11 cellular contexts compared by ENCODE assay signal in genomic region chr5:140834439-140835008, GRCh38. TPM values are rescaled to one million over a fixed set of nuclear protein-coding genes. Genes with fewer than 3 reads are reported as not detected.
DNase-seq lines count a peak whose midpoint lies in the region; ATAC-seq, FAIRE-seq and TF ChIP-seq lines count a peak whose summit lies in the region.
"Not testable (repeated sequence)": the region's sequence is repeated elsewhere in the genome, so short reads cannot be mapped to it uniquely, and the experiment has no call there.
"Had no signal": no experiment of that assay in that cellular context is flagged by ENCODE, and none has a peak within 500 bp of the region (broad histone marks: within the 10 kb centered on the region; RNA-seq: fewer than 3 reads in every experiment).

No MANE protein-coding gene starts in this region.

- not testable (repeated sequence) for H3K9ac ChIP-seq in GM23248; NT2/D1 (ENCODE audit: insufficient read length, low read depth); astrocyte (ENCODE audit: low read length); endodermal cell (ENCODE audit: extremely low read depth, low read length, poor library complexity, severe bottlenecking)

- H3K9me2 ChIP-seq in GM23248 (ENCODE audit: insufficient read depth), result not testable (repeated sequence)

- not testable (repeated sequence) for H3F3A ChIP-seq in GM23248 (ENCODE audit: insufficient read depth)

- H3K4me3 ChIP-seq in GM23248, result peak overlapping the region; percentile 9; the same call in 1 of the 2 replicates
- H3K4me3 ChIP-seq in NT2/D1 (ENCODE audit: insufficient read length, low read depth), result peak overlapping the region; percentile 43
- not testable (repeated sequence) for H3K4me3 ChIP-seq in astrocyte (ENCODE audit: insufficient read depth, low read depth, low read length); endodermal cell (ENCODE audit: low read length)
- H3K4me3 ChIP-seq in fibroblast of villous mesenchyme (ENCODE audit: low read depth, low read length), result peak overlapping the region; percentile 33
- peak overlapping the region; percentile 46 for H3K4me3 ChIP-seq in osteoblast (ENCODE audit: insufficient read depth, low read length)

- FAIRE-seq in astrocyte (lab: Jason Lieb, UNC), result not testable (repeated sequence)

- not testable (repeated sequence) for H3K27ac ChIP-seq in GM23248; astrocyte (ENCODE audit: low read depth, low read length); endodermal cell (ENCODE audit: low read depth, low read length); osteoblast (ENCODE audit: low read depth, low read length)

- not testable (repeated sequence) for ATAC-seq in stimulated activated naive B cell treated with anti-CD40 and anti-IgM and Interleukin-4, amounts not matched to agents 10 μg/mL and 1 μg/mL and 100 μg/mL, for 72 hours (replicated peaks)

- H3K36me3 ChIP-seq in GM23248 (ENCODE audit: low read depth); NT2/D1 (ENCODE audit: insufficient read depth, insufficient read length, low read length); astrocyte (ENCODE audit: insufficient read depth, low read length); endodermal cell (ENCODE audit: control insufficient read depth, insufficient read depth, low read length); osteoblast (ENCODE audit: insufficient read depth, low read length): not testable (repeated sequence)

- DNase-seq in GM23248; NT2/D1 (ENCODE audit: low read depth, low spot score); astrocyte (ENCODE audit: low read depth); endodermal cell; fibroblast of villous mesenchyme (ENCODE audit: low read depth); osteoblast (ENCODE audit: insufficient read length, low spot score, missing footprints); stimulated activated naive B cell treated with anti-CD40 and anti-IgM and Interleukin-4, amounts not matched to agents 10 μg/mL and 1 μg/mL and 100 μg/mL, for 72 hours: not testable (repeated sequence)

- not testable (repeated sequence) for TF ChIP-seq CTCF in astrocyte (IDR thresholded peaks at IDR 0.05; ENCODE audit: insufficient read depth, low read depth, low read length); endodermal cell (conservative IDR thresholded peaks at IDR 0.05); fibroblast of villous mesenchyme (IDR thresholded peaks at IDR 0.05; ENCODE audit: insufficient read depth, low read depth, low read length); osteoblast (IDR thresholded peaks at IDR 0.05; ENCODE audit: extremely low read depth, low read depth, low read length)

- WGBS in GM23248 (ENCODE audit: low coverage in 1 of 2, low lambda C conversion rate in 2 of 2, missing lambda C conversion rate in 2 of 2), 2 experiments, result 19 to 24% methylated on average over 30 to 34 of the region's 38 CpGs
- 95 to 98% methylated on average over 16 to 23 of the region's 38 CpGs for WGBS in endodermal cell (ENCODE audit: insufficient coverage in 1 of 2, insufficient read length in 1 of 2), 2 experiments

- not testable (repeated sequence) for H3K4me1 Mint-ChIP-seq in astrocyte (ENCODE audit: low read depth, unreplicated experiment); endodermal cell; stimulated activated naive B cell treated with anti-CD40 and anti-IgM and Interleukin-4, amounts not matched to agents 10 μg/mL and 1 μg/mL and 100 μg/mL, for 72 hours

- H3K36me3 Mint-ChIP-seq in astrocyte (ENCODE audit: low read depth, unreplicated experiment), result not testable (repeated sequence)
- H3K36me3 Mint-ChIP-seq in endodermal cell (ENCODE audit: low read depth), result peaks cover 17% of the 10 kb centered on the region
- H3K36me3 Mint-ChIP-seq in stimulated activated naive B cell treated with anti-CD40 and anti-IgM and Interleukin-4, amounts not matched to agents 10 μg/mL and 1 μg/mL and 100 μg/mL, for 72 hours, result peaks cover 2 to 11% of the 10 kb centered on the region in 2 donors

- H3K4me3 Mint-ChIP-seq in astrocyte (ENCODE audit: unreplicated experiment) (peak overlapping the region; percentile 76), endodermal cell (peak overlapping the region; percentile 95)
- not testable (repeated sequence) for H3K4me3 Mint-ChIP-seq in stimulated activated naive B cell treated with anti-CD40 and anti-IgM and Interleukin-4, amounts not matched to agents 10 μg/mL and 1 μg/mL and 100 μg/mL, for 72 hours

- not testable (repeated sequence) for H3K9me3 Mint-ChIP-seq in astrocyte (ENCODE audit: unreplicated experiment); endodermal cell
- peaks cover 16 to 17% of the 10 kb centered on the region in 2 donors for H3K9me3 Mint-ChIP-seq in stimulated activated naive B cell treated with anti-CD40 and anti-IgM and Interleukin-4, amounts not matched to agents 10 μg/mL and 1 μg/mL and 100 μg/mL, for 72 hours

- H3K27ac Mint-ChIP-seq in astrocyte (ENCODE audit: unreplicated experiment), result not testable (repeated sequence)
- peak overlapping the region; percentile 96 for H3K27ac Mint-ChIP-seq in endodermal cell
- peak overlapping the region; percentile 73 for H3K27ac Mint-ChIP-seq in stimulated activated naive B cell treated with anti-CD40 and anti-IgM and Interleukin-4, amounts not matched to agents 10 μg/mL and 1 μg/mL and 100 μg/mL, for 72 hours

- not testable (repeated sequence) for H3K9me3 ChIP-seq in GM23248 (ENCODE audit: low read depth); NT2/D1 (ENCODE audit: insufficient read depth, low read length); endodermal cell (ENCODE audit: control insufficient read depth, low read length); osteoblast (ENCODE audit: low read depth, low read length)
- peaks cover 14% of the 10 kb centered on the region for H3K9me3 ChIP-seq in astrocyte (ENCODE audit: insufficient read depth, low read depth, low read length)

- not testable (repeated sequence) for H3K4me2 ChIP-seq in GM23248 (ENCODE audit: unreplicated experiment); astrocyte (ENCODE audit: low read length); osteoblast (ENCODE audit: insufficient read depth, low read length)

- not testable (repeated sequence) for H3K27me3 ChIP-seq in GM23248 (replicated peaks; ENCODE audit: insufficient read depth); NT2/D1 (ENCODE audit: insufficient read depth, insufficient read length); astrocyte (ENCODE audit: insufficient read depth, low read length); endodermal cell (ENCODE audit: control insufficient read depth, insufficient read depth, low read length, poor library complexity, severe bottlenecking); osteoblast (ENCODE audit: insufficient read depth, low read length)

- H3K27me3 Mint-ChIP-seq in astrocyte (ENCODE audit: low read depth, unreplicated experiment); endodermal cell (ENCODE audit: insufficient read depth): not testable (repeated sequence)
- peaks cover 19 to 34% of the 10 kb centered on the region in 2 donors for H3K27me3 Mint-ChIP-seq in stimulated activated naive B cell treated with anti-CD40 and anti-IgM and Interleukin-4, amounts not matched to agents 10 μg/mL and 1 μg/mL and 100 μg/mL, for 72 hours

- not testable (repeated sequence) for H4K20me1 ChIP-seq in GM23248 (ENCODE audit: insufficient read depth); astrocyte (ENCODE audit: insufficient read depth, low read length); osteoblast (ENCODE audit: insufficient read depth, low read length)

- not testable (repeated sequence) for H3K4me1 ChIP-seq in GM23248 (ENCODE audit: insufficient read depth); NT2/D1 (ENCODE audit: insufficient read depth, insufficient read length); astrocyte (ENCODE audit: insufficient read depth, low read length); endodermal cell (ENCODE audit: control insufficient read depth, insufficient read depth, low read length); osteoblast (ENCODE audit: insufficient read depth, low read length)

- in situ Hi-C loops in GM23248 (cut with MboI), result not testable (repeated sequence)

- H2AFZ ChIP-seq in GM23248, result peak overlapping the region; percentile 8; the same call in 1 of the 2 replicates
- not testable (repeated sequence) for H2AFZ ChIP-seq in astrocyte (ENCODE audit: low read depth, low read length); osteoblast (ENCODE audit: low read length)

- not testable (repeated sequence) for H3K79me2 ChIP-seq in GM23248 (ENCODE audit: insufficient read depth); astrocyte (ENCODE audit: insufficient read depth, low read length); osteoblast (ENCODE audit: insufficient read depth, low read length)

RNA-seq across cellular contexts. Expression of gene PCDHA7, which starts 0.5 kb away (rescaled TPM):
- not detected in 2 replicates for total RNA-seq in GM23248 (2014; rRNA removed; shearing (Covaris generic))
- polyA plus RNA-seq in GM23248 (2016; fragmentation: Nextera tagmentation; extraction: Ambion mirVana), result not detected in 2 replicates
- total RNA-seq in astrocyte, result 2.6 TPM in 2 replicates
- total RNA-seq in endodermal cell, result 1 to 10 TPM; 2.5 to 6.6 TPM
- 0.46 TPM for polyA plus RNA-seq in endodermal cell (2013, experiment 1 of 2)
- polyA plus RNA-seq in endodermal cell (2013, experiment 2 of 2), result 0.75 TPM
- 0.32 and 0.86 TPM in 2 replicates for total RNA-seq in fibroblast of villous mesenchyme
- total RNA-seq in osteoblast, result 0.59 and 0.72 TPM in 2 replicates
- total RNA-seq: CD8-positive, alpha-beta memory T cell; HT1080; OCI-LY7 had no signal
- polyA plus RNA-seq: CD8-positive, alpha-beta memory T cell had no signal

RNA-seq across cellular contexts. Expression of gene PCDHA8, which starts 6.5 kb away (rescaled TPM):
- total RNA-seq in GM23248 (2014; rRNA removed; shearing (Covaris generic)), result not detected in 2 replicates
- polyA plus RNA-seq in GM23248 (2016; fragmentation: Nextera tagmentation; extraction: Ambion mirVana), result not detected in 2 replicates
- total RNA-seq in astrocyte (0.99 and 1.0 TPM in 2 replicates), endodermal cell (1 to 10 TPM in 1 of 2 donors, under 1 TPM in 1; 0.71 to 2.5 TPM), fibroblast of villous mesenchyme (under 0.01 TPM in 2 replicates), osteoblast (0.29 and 0.36 TPM in 2 replicates)
- polyA plus RNA-seq in endodermal cell (2013, experiment 1 of 2), result 0.82 TPM
- polyA plus RNA-seq in endodermal cell (2013, experiment 2 of 2), result 0.41 TPM
- total RNA-seq: CD8-positive, alpha-beta memory T cell; GM12878; HT1080; OCI-LY7 had no signal
- polyA plus RNA-seq: CD8-positive, alpha-beta memory T cell; GM12878 had no signal

RNA-seq across cellular contexts. Expression of gene PCDHA6, which starts 6.8 kb away (rescaled TPM):
- total RNA-seq in GM23248 (2014; rRNA removed; shearing (Covaris generic)), result 0.13 and 0.22 TPM in 2 replicates
- 0.10 TPM in 1 of 2 replicates, not detected in the other for polyA plus RNA-seq in GM23248 (2016; fragmentation: Nextera tagmentation; extraction: Ambion mirVana)
- total RNA-seq in astrocyte (2.7 TPM in 2 replicates), endodermal cell (1 to 10 TPM; 6.2 to 6.5 TPM), fibroblast of villous mesenchyme (under 0.01 and 0.43 TPM in 2 replicates), osteoblast (0.88 and 1.1 TPM in 2 replicates)
- 0.57 TPM for polyA plus RNA-seq in endodermal cell (2013, experiment 1 of 2)
- 0.58 TPM for polyA plus RNA-seq in endodermal cell (2013, experiment 2 of 2)
- total RNA-seq: CD8-positive, alpha-beta memory T cell; GM12878; OCI-LY7 had no signal
- polyA plus RNA-seq: CD8-positive, alpha-beta memory T cell had no signal

RNA-seq across cellular contexts. Expression of gene PCDHA5, which starts 13.1 kb away (rescaled TPM):
- total RNA-seq in GM23248 (2014; rRNA removed; shearing (Covaris generic)), result not detected in 2 replicates
- not detected in 2 replicates for polyA plus RNA-seq in GM23248 (2016; fragmentation: Nextera tagmentation; extraction: Ambion mirVana)
- total RNA-seq in astrocyte (1.0 and 1.7 TPM in 2 replicates), endodermal cell (1 to 10 TPM; 1.8 to 1.9 TPM), fibroblast of villous mesenchyme (under 0.01 TPM in 2 replicates), osteoblast (under 0.01 and 0.29 TPM in 2 replicates)
- 0.85 TPM for polyA plus RNA-seq in endodermal cell (2013, experiment 1 of 2)
- polyA plus RNA-seq in endodermal cell (2013, experiment 2 of 2), result 0.79 TPM
- total RNA-seq: CD8-positive, alpha-beta memory T cell; HT1080; OCI-LY7 had no signal
- polyA plus RNA-seq: CD8-positive, alpha-beta memory T cell; GM12878 had no signal

RNA-seq across cellular contexts. Expression of gene PCDHA9, which starts 13.7 kb away (rescaled TPM):
- total RNA-seq in GM23248 (2014; rRNA removed; shearing (Covaris generic)), result not detected in 2 replicates
- polyA plus RNA-seq in GM23248 (2016; fragmentation: Nextera tagmentation; extraction: Ambion mirVana), result 0.04 TPM in 1 of 2 replicates, not detected in the other
- 0.95 and 1.1 TPM in 2 replicates for total RNA-seq in astrocyte
- 1 to 10 TPM in 1 of 2 donors, under 1 TPM in 1; 0.60 to 2.6 TPM for total RNA-seq in endodermal cell
- 0.36 TPM for polyA plus RNA-seq in endodermal cell (2013, experiment 1 of 2)
- polyA plus RNA-seq in endodermal cell (2013, experiment 2 of 2), result 0.29 TPM
- total RNA-seq in fibroblast of villous mesenchyme, result under 0.01 TPM in 2 replicates
- total RNA-seq in osteoblast, result 0.29 and 0.36 TPM in 2 replicates
- total RNA-seq: CD8-positive, alpha-beta memory T cell; HT1080; OCI-LY7 had no signal
- polyA plus RNA-seq: CD8-positive, alpha-beta memory T cell had no signal
